Comparison of ENCODE assay signal across 8 cellular contexts in genomic region chr11:3021125-3021524, GRCh38. TPM values are rescaled to one million over a fixed set of nuclear protein-coding genes. Genes with fewer than 3 reads are reported as not detected.
DNase-seq lines count a peak whose midpoint lies in the region; ATAC-seq and TF ChIP-seq lines count a peak whose summit lies in the region.

No MANE protein-coding gene starts in this region.

- no peaks in the 10 kb centered on the region for H4K20me1 ChIP-seq in hepatocyte (ENCODE audit: insufficient read depth, poor library complexity, severe bottlenecking)

- H2AFZ ChIP-seq in hepatocyte: no peak overlapping the region

- peak; percentile 30 for DNase-seq in activated gamma-delta T cell treated with Interleukin-2 at 50 U/mL for 16 hours
- no peak for DNase-seq in activated gamma-delta T cell (lab: John Stamatoyannopoulos, UW)
- DNase-seq in MV-4-11 (lab: John Stamatoyannopoulos, UW): peak; percentile 3
- peak; percentile 31 for DNase-seq in activated naive CD8-positive, alpha-beta T cell treated with anti-CD3 and anti-CD28 coated beads for 36 hours
- peak; percentile 68 for DNase-seq in hepatocyte (ENCODE audit: low spot score)
- DNase-seq in testis: peak; percentile 70
- DNase-seq in cortex of kidney (lab: John Stamatoyannopoulos, UW): no peak

- H3K4me3 ChIP-seq in hepatocyte: no peak overlapping the region
- no peak overlapping the region for H3K4me3 ChIP-seq in testis

- TF ChIP-seq CTCF in hepatocyte (IDR thresholded peaks at IDR 0.05; ENCODE audit: poor library complexity) (peak; percentile 50), testis (IDR thresholded peaks at IDR 0.05) (peak; percentile 31 to 47 (median 39))

- H3K4me3 Mint-ChIP-seq in activated naive CD8-positive, alpha-beta T cell treated with anti-CD3 and anti-CD28 coated beads for 36 hours: no peak overlapping the region

- no peaks in the 10 kb centered on the region for H3K9me2 ChIP-seq in hepatocyte (replicated peaks; ENCODE audit: insufficient read depth)

- no peaks in the 10 kb centered on the region for H3K79me2 ChIP-seq in hepatocyte

- no peak for TF ChIP-seq POLR2A in testis (IDR thresholded peaks at IDR 0.05)

- H3K36me3 ChIP-seq in hepatocyte (replicated peaks; ENCODE audit: insufficient read depth, low read depth): no peaks in the 10 kb centered on the region
- no peaks in the 10 kb centered on the region for H3K36me3 ChIP-seq in testis (ENCODE audit: low read depth, missing control alignments)

- H3K4me1 ChIP-seq in hepatocyte (ENCODE audit: insufficient read depth) (peaks cover 9% of the 10 kb centered on the region), testis (no peaks in the 10 kb centered on the region)

- peaks cover 36% of the 10 kb centered on the region for H3K36me3 Mint-ChIP-seq in activated naive CD8-positive, alpha-beta T cell treated with anti-CD3 and anti-CD28 coated beads for 36 hours

- H3K9me3 ChIP-seq in hepatocyte (ENCODE audit: low read depth) (no peaks in the 10 kb centered on the region), testis (no peaks in the 10 kb centered on the region)

- H3K9me3 Mint-ChIP-seq in activated naive CD8-positive, alpha-beta T cell treated with anti-CD3 and anti-CD28 coated beads for 36 hours: no peaks in the 10 kb centered on the region

- H3K4me1 Mint-ChIP-seq in activated naive CD8-positive, alpha-beta T cell treated with anti-CD3 and anti-CD28 coated beads for 36 hours: peaks cover 55% of the 10 kb centered on the region

- no peak overlapping the region for H3K27ac ChIP-seq in hepatocyte
- H3K27ac ChIP-seq in testis: no peak overlapping the region

- intact Hi-C loops in testis (cut with DNase I; ENCODE audit: low total_unique reads): no loop called here

- no peak overlapping the region for H3K27ac Mint-ChIP-seq in activated naive CD8-positive, alpha-beta T cell treated with anti-CD3 and anti-CD28 coated beads for 36 hours

- 54% methylated on average over 4 of the region's 4 CpGs for WGBS in hepatocyte (ENCODE audit: low lambda C conversion rate, missing lambda C conversion rate)
- WGBS in testis, 2 donors: 47 to 68% methylated on average over 4 of the region's 4 CpGs

- no peak overlapping the region for H3K4me2 ChIP-seq in hepatocyte

- no peaks in the 10 kb centered on the region for H3K27me3 ChIP-seq in hepatocyte
- no peaks in the 10 kb centered on the region for H3K27me3 ChIP-seq in testis

- no peak for ATAC-seq in GM18861 (IDR thresholded peaks at IDR 0.05; ENCODE audit: unreplicated experiment)

- no peaks in the 10 kb centered on the region for H3K27me3 Mint-ChIP-seq in activated naive CD8-positive, alpha-beta T cell treated with anti-CD3 and anti-CD28 coated beads for 36 hours

RNA-seq across cellular contexts. Expression of gene NAP1L4, which starts 29.0 kb away (rescaled TPM):
- 100 to 1,000 TPM; 222 to 226 TPM for total RNA-seq in activated naive CD8-positive, alpha-beta T cell treated with anti-CD3 and anti-CD28 coated beads for 36 hours
- total RNA-seq in hepatocyte: 75.7 and 79.0 TPM in 2 replicates
- polyA plus RNA-seq in hepatocyte: 101 and 118 TPM in 2 replicates
- 100 to 1,000 TPM; 165 to 206 TPM for total RNA-seq in testis
- 208 TPM for polyA plus RNA-seq in testis (ENCODE audit: insufficient read depth, low read depth, low replicate concordance)

RNA-seq across cellular contexts. Expression of gene CARS1, which starts 36.1 kb away (rescaled TPM):
- total RNA-seq in activated naive CD8-positive, alpha-beta T cell treated with anti-CD3 and anti-CD28 coated beads for 36 hours: 100 to 1,000 TPM in 1 of 2 experiments, 10 to 100 TPM in 1; 96.6 to 101 TPM
- total RNA-seq in hepatocyte: 35.5 and 44.1 TPM in 2 replicates
- 41.8 and 42.0 TPM in 2 replicates for polyA plus RNA-seq in hepatocyte
- total RNA-seq in testis: 10 to 100 TPM; 34.8 to 43.8 TPM
- polyA plus RNA-seq in testis (ENCODE audit: insufficient read depth, low read depth, low replicate concordance): 48.2 TPM

Comparison
In these comparisons a context has a peak if more than half of its experiments do, and no peak if none do; other contexts are left out.
1. DNase-seq: peak in activated gamma-delta T cell treated with Interleukin-2 at 50 U/mL for 16 hours (single experiment), MV-4-11 (single experiment), activated naive CD8-positive, alpha-beta T cell treated with anti-CD3 and anti-CD28 coated beads for 36 hours (single experiment), hepatocyte (single experiment) and testis (single experiment); none in activated gamma-delta T cell (single experiment) and cortex of kidney (single experiment).